ENCODE assay signal across 31 cellular contexts in genomic region chr10:100360234-100360633, GRCh38. TPM values are rescaled to one million over a fixed set of nuclear protein-coding genes. Genes with fewer than 3 reads are reported as not detected.
DNase-seq lines count a peak whose midpoint lies in the region; ATAC-seq, FAIRE-seq and TF ChIP-seq lines count a peak whose summit lies in the region.
"Had no signal": no experiment of that assay in that cellular context is flagged by ENCODE, and none has a peak within 500 bp of the region (broad histone marks: within the 10 kb centered on the region; RNA-seq: fewer than 3 reads in every experiment).

No MANE protein-coding gene starts in this region.

- no peaks in the 10 kb centered on the region for H3K9me3 Mint-ChIP-seq in H9
- H3K9me3 Mint-ChIP-seq in astrocyte (ENCODE audit: unreplicated experiment) = no peaks in the 10 kb centered on the region
- H3K9me3 Mint-ChIP-seq: activated CD4-positive, alpha-beta memory T cell treated with anti-CD3 and anti-CD28 coated beads for 36 hours; activated T-helper 17 cell treated with anti-CD3 and anti-CD28 coated beads, Interleukin-2, amount 50 U/mL, for 72 hours; CD14-positive monocyte had no signal

- no peak overlapping the region for H2AFZ ChIP-seq in H9 (ENCODE audit: low read length)
- no peak overlapping the region for H2AFZ ChIP-seq in astrocyte (ENCODE audit: low read depth, low read length)

- H3K4me2 ChIP-seq in A549 (peak overlapping the region; percentile 64), H9 (ENCODE audit: insufficient read depth, insufficient read length, low read length) (no peak overlapping the region), astrocyte (ENCODE audit: low read length) (no peak overlapping the region), mesendoderm (ENCODE audit: low read length) (no peak overlapping the region)

- H2BK15ac ChIP-seq in H9 (ENCODE audit: low read depth, low read length) (no peak overlapping the region), mesendoderm (replicated peaks; ENCODE audit: low read depth) (no peak overlapping the region)

- H3K4me3 Mint-ChIP-seq in H9 = no peak overlapping the region
- no peak overlapping the region for H3K4me3 Mint-ChIP-seq in astrocyte (ENCODE audit: unreplicated experiment)
- H3K4me3 Mint-ChIP-seq: activated CD4-positive, alpha-beta memory T cell treated with anti-CD3 and anti-CD28 coated beads for 36 hours; activated naive CD8-positive, alpha-beta T cell; activated T-helper 17 cell treated with anti-CD3 and anti-CD28 coated beads, Interleukin-2, amount 50 U/mL, for 72 hours; CD14-positive monocyte had no signal

- H3K4me3 ChIP-seq in A549 (no peak overlapping the region), astrocyte (ENCODE audit: insufficient read depth, low read depth, low read length) (no peak overlapping the region), mesendoderm (ENCODE audit: low read length) (no peak overlapping the region), lower lobe of right lung (no peak overlapping the region)
- H3K4me3 ChIP-seq: ascending aorta, GM12878, MG63, sigmoid colon, testis had no signal

- POLR2A ChIA-PET in A549 (lab: Yijun Ruan, JAX) = interaction anchor here (1.3 to 2.5 kb wide), 3 partner anchors 13 to 14 kb away, joined by 3 to 11 read pairs (median 9); partner anchors contain the start of gene SCD

- H4K8ac ChIP-seq in H9 (replicated peaks; ENCODE audit: insufficient read length, low read depth, low read length) = no peak overlapping the region
- H4K8ac ChIP-seq in mesendoderm (ENCODE audit: low read depth, low read length) = no peak overlapping the region

- H3K4me1 Mint-ChIP-seq in H9 = peaks cover 36 to 42% of the 10 kb centered on the region in 2 experiments
- H3K4me1 Mint-ChIP-seq in astrocyte (ENCODE audit: low read depth, unreplicated experiment) = peaks cover 66% of the 10 kb centered on the region

- H3K27ac ChIP-seq in A549 (peak overlapping the region; percentile 13 to 58; a peak in 4 of 6 replicates), H9 (ENCODE audit: insufficient read length, low read depth, low read length) (no peak overlapping the region), astrocyte (ENCODE audit: low read depth, low read length) (no peak overlapping the region), mesendoderm (ENCODE audit: low read depth, low read length) (peak overlapping the region; percentile 59), lower lobe of right lung (no peak overlapping the region)
- H3K27ac ChIP-seq: ascending aorta, neutrophil, testis had no signal

- H2BK5ac ChIP-seq in H9 (ENCODE audit: insufficient read length, low read length) (no peak overlapping the region), mesendoderm (ENCODE audit: low read length) (peak overlapping the region; percentile 84)

- 72% methylated on average over 6 of the region's 6 CpGs for WGBS in A549 (ENCODE audit: missing lambda C conversion rate)
- no CpG with 5 or more reads among the region's 6 CpGs for WGBS in H9 (ENCODE audit: extremely low coverage, insufficient read length, low lambda C conversion rate)
- no CpG with 5 or more reads among the region's 6 CpGs for WGBS in mesendoderm (ENCODE audit: extremely low coverage, insufficient coverage, low lambda C conversion rate)

- TF ChIP-seq RAD21 in A549 (conservative IDR thresholded peaks at IDR 0.05 in 1 of 2, IDR thresholded peaks at IDR 0.05 in 1 of 2) = no peak

- CTCF ChIA-PET in A549 (lab: Yijun Ruan, JAX) = interaction anchor here (0.6 to 1.7 kb wide), 10 partner anchors 13 to 148 kb away, joined by 3 to 13 read pairs (median 3); partner anchors contain the start of gene SCD

- no peak overlapping the region for H3T11ph ChIP-seq in H9 (ENCODE audit: low read length)

- peak overlapping the region in 2 of 3 experiments; percentile 53 to 85; a peak in 4 of 7 replicates for H3K27ac Mint-ChIP-seq in H9
- peak overlapping the region; percentile 30 for H3K27ac Mint-ChIP-seq in astrocyte (ENCODE audit: unreplicated experiment)
- H3K27ac Mint-ChIP-seq: activated CD4-positive, alpha-beta memory T cell treated with anti-CD3 and anti-CD28 coated beads for 36 hours; activated naive CD8-positive, alpha-beta T cell had no signal

- H3K36me3 Mint-ChIP-seq in H9 (ENCODE audit: insufficient read depth in 1 of 3, low read depth in 3 of 3) (peaks cover 57 to 89% (median 82%) of the 10 kb centered on the region in 3 experiments), astrocyte (ENCODE audit: low read depth, unreplicated experiment) (peaks cover 31% of the 10 kb centered on the region)

- no peak overlapping the region for H4K5ac ChIP-seq in H9 (ENCODE audit: insufficient read length, low read depth, low read length)
- no peak overlapping the region for H4K5ac ChIP-seq in mesendoderm (ENCODE audit: low read length)

- H3K9ac ChIP-seq in H9 (ENCODE audit: extremely low read depth, insufficient read length, low read length) (no peak overlapping the region), astrocyte (ENCODE audit: low read length) (no peak overlapping the region), mesendoderm (ENCODE audit: low read length) (peak overlapping the region; percentile 22)

- no peak for FAIRE-seq in A549 (lab: Jason Lieb, UNC)
- no peak for FAIRE-seq in astrocyte (lab: Jason Lieb, UNC)
- FAIRE-seq: endothelial cell of umbilical vein, GM12878, keratinocyte, urothelium cell line had no signal

- H3K18ac ChIP-seq in H9 (ENCODE audit: insufficient read length, low read depth, low read length) = no peak overlapping the region
- H3K18ac ChIP-seq in mesendoderm (ENCODE audit: low read length) = peak overlapping the region; percentile 78

- H3K27me3 Mint-ChIP-seq in H9 (ENCODE audit: low read depth) (peaks cover 1% of the 10 kb centered on the region; the same call in 1 of the 2 replicates), astrocyte (ENCODE audit: low read depth, unreplicated experiment) (no peaks in the 10 kb centered on the region)
- H3K27me3 Mint-ChIP-seq: activated CD4-positive, alpha-beta memory T cell treated with anti-CD3 and anti-CD28 coated beads for 36 hours; activated naive CD8-positive, alpha-beta T cell; activated T-helper 17 cell treated with anti-CD3 and anti-CD28 coated beads, Interleukin-2, amount 50 U/mL, for 72 hours had no signal

- H3K27me3 ChIP-seq in H9 (ENCODE audit: insufficient read depth, low read length) (no peaks in the 10 kb centered on the region), astrocyte (ENCODE audit: insufficient read depth, low read length) (no peaks in the 10 kb centered on the region), mesendoderm (ENCODE audit: insufficient read depth, low read length, poor library complexity) (no peaks in the 10 kb centered on the region), lower lobe of right lung (ENCODE audit: low read depth) (no peaks in the 10 kb centered on the region)
- H3K27me3 ChIP-seq: ascending aorta, dorsolateral prefrontal cortex, MG63, neutrophil, sigmoid colon, testis had no signal

- TF ChIP-seq POLR2A in A549 (IDR thresholded peaks at IDR 0.05; ENCODE audit: low read length) = no peak

- no peak overlapping the region for H2AK5ac ChIP-seq in H9 (ENCODE audit: insufficient read length, low read length)
- peak overlapping the region; percentile 72 for H2AK5ac ChIP-seq in mesendoderm (ENCODE audit: low read length)

- H3K4me1 ChIP-seq in A549 = peaks cover 97% of the 10 kb centered on the region
- peaks cover 3% of the 10 kb centered on the region; the same call in 1 of the 2 replicates for H3K4me1 ChIP-seq in H9 (ENCODE audit: insufficient read depth, low read length)
- peaks cover 34% of the 10 kb centered on the region for H3K4me1 ChIP-seq in astrocyte (ENCODE audit: insufficient read depth, low read length)
- H3K4me1 ChIP-seq in mesendoderm (ENCODE audit: control insufficient read depth, low read depth, low read length) = peaks cover 19% of the 10 kb centered on the region
- peaks cover 23% of the 10 kb centered on the region for H3K4me1 ChIP-seq in lower lobe of right lung

- no peak for TF ChIP-seq EP300 in A549 (IDR thresholded peaks at IDR 0.05)

- no peaks in the 10 kb centered on the region; the same call in 1 of the 2 replicates for H3K79me2 ChIP-seq in H9 (ENCODE audit: insufficient read depth, low read length)
- peaks cover 15% of the 10 kb centered on the region for H3K79me2 ChIP-seq in astrocyte (ENCODE audit: insufficient read depth, low read length)
- peaks cover 10% of the 10 kb centered on the region for H3K79me2 ChIP-seq in mesendoderm (ENCODE audit: control insufficient read depth, insufficient read depth, low read length)

- TF ChIP-seq CTCF in A549 (IDR thresholded peaks at IDR 0.05) (no peak), H9 (conservative IDR thresholded peaks at IDR 0.05) (no peak), astrocyte (IDR thresholded peaks at IDR 0.05; ENCODE audit: insufficient read depth, low read depth, low read length) (no peak), lower lobe of right lung (IDR thresholded peaks at IDR 0.05) (no peak)

- no peaks in the 10 kb centered on the region for H3K9me3 ChIP-seq in A549
- no peaks in the 10 kb centered on the region for H3K9me3 ChIP-seq in H9 (ENCODE audit: control insufficient read depth, low read depth, low read length)
- H3K9me3 ChIP-seq in astrocyte (ENCODE audit: insufficient read depth, low read depth, low read length) = no peaks in the 10 kb centered on the region
- no peaks in the 10 kb centered on the region for H3K9me3 ChIP-seq in lower lobe of right lung
- H3K9me3 ChIP-seq: ascending aorta, MG63, neutrophil, sigmoid colon, testis had no signal

- no peak overlapping the region for H2BK12ac ChIP-seq in H9 (ENCODE audit: insufficient read length, low read depth, low read length)

- intact Hi-C loops in lower lobe of right lung (cut with DNase I) = no loop called here

- no peak overlapping the region for H2BK120ac ChIP-seq in H9 (ENCODE audit: low read depth, low read length, poor library complexity, severe bottlenecking)
- H2BK120ac ChIP-seq in mesendoderm (ENCODE audit: low read depth, low read length) = no peak overlapping the region

- H3K14ac ChIP-seq in H9 (ENCODE audit: insufficient read depth, low read length) = no peak overlapping the region

- H4K91ac ChIP-seq in H9 (ENCODE audit: insufficient read length, low read depth, low read length) = no peak overlapping the region

- H3K36me3 ChIP-seq in astrocyte (ENCODE audit: insufficient read depth, low read length) = peaks cover 57% of the 10 kb centered on the region
- H3K36me3 ChIP-seq in mesendoderm (ENCODE audit: control insufficient read depth, insufficient read depth, low read length) = peaks cover 26% of the 10 kb centered on the region
- H3K36me3 ChIP-seq in lower lobe of right lung = peaks cover 38% of the 10 kb centered on the region

- H4K20me1 ChIP-seq in H9 (ENCODE audit: control insufficient read depth, insufficient read depth, insufficient read length) (peaks cover 3% of the 10 kb centered on the region), astrocyte (ENCODE audit: insufficient read depth, low read length) (peaks cover 59% of the 10 kb centered on the region)

- no peak overlapping the region for H2BK20ac ChIP-seq in H9 (ENCODE audit: low read depth, low read length, poor library complexity, severe bottlenecking)

- H3K4ac ChIP-seq in H9 (ENCODE audit: low read depth, low read length) (no peak overlapping the region), mesendoderm (ENCODE audit: low read depth, low read length) (peak overlapping the region; percentile 85)

- ATAC-seq in A549 = no peak
- ATAC-seq in GM19328 (IDR thresholded peaks at IDR 0.05; ENCODE audit: unreplicated experiment) = no peak
- no peak for ATAC-seq in lower lobe of right lung
- no peak for ATAC-seq in GM19324 (IDR thresholded peaks at IDR 0.05; ENCODE audit: low FRiP score, unreplicated experiment)
- ATAC-seq: activated T-helper 17 cell treated with anti-CD3 and anti-CD28 coated beads, Interleukin-2, amount 50 U/mL, for 72 hours; GM12878; Panc1 had no signal

- no peak overlapping the region for H3K56ac ChIP-seq in H9 (ENCODE audit: insufficient read length, low read depth, low read length)
- H3K56ac ChIP-seq in mesendoderm (ENCODE audit: low read length) = peak overlapping the region; percentile 26

- H3K23me2 ChIP-seq in H9 (ENCODE audit: insufficient read length, low read depth, low read length, poor library complexity, severe bottlenecking) = no peaks in the 10 kb centered on the region

- peaks cover 3% of the 10 kb centered on the region for H3K79me1 ChIP-seq in H9 (ENCODE audit: insufficient read depth, low read depth, low read length, poor library complexity, severe bottlenecking)
- H3K79me1 ChIP-seq in mesendoderm (ENCODE audit: low read length) = peaks cover 13% of the 10 kb centered on the region

- no peak for DNase-seq in A549 (ENCODE audit: low read depth in 1 of 2, low spot score in 1 of 2)
- DNase-seq in H9 = no peak
- DNase-seq in astrocyte (ENCODE audit: low read depth) = no peak
- no peak for DNase-seq in mesendoderm
- no peak for DNase-seq in lower lobe of right lung
- DNase-seq in cerebellum (ENCODE audit: low spot score) = no peak
- DNase-seq: activated CD4-positive, alpha-beta memory T cell treated with anti-CD3 and anti-CD28 coated beads for 36 hours; activated CD8-positive, alpha-beta memory T cell treated with anti-CD3 and anti-CD28 coated beads, Interleukin-2, amount 50 U/mL, for 4 hours; dorsolateral prefrontal cortex; GOT3; MG63; NCI-H2029 treated with DMSO at 0.1 percent for 48 hours; NCI-H2227 treated with DMSO at 0.1 percent for 48 hours; sigmoid colon; stimulated activated CD4-positive, alpha-beta T cell treated with anti-CD3 and anti-CD28 coated beads, Interleukin-15, amount 100 ng/mL, for 24 hours; stimulated activated naive CD4-positive, alpha-beta T cell had no signal

- H3K23ac ChIP-seq in H9 (ENCODE audit: insufficient read length, low read depth, low read length) (no peak overlapping the region), mesendoderm (ENCODE audit: low read length) (peak overlapping the region; percentile 69)

RNA-seq across cellular contexts. Expression of gene SCD, which starts 13.2 kb away (rescaled TPM):
- polyA plus RNA-seq in A549 (2011; rRNA removed) (329 and 348 TPM in 2 replicates), A549 (2017; fragmentation: RNase III; extraction: RNeasy Plus Mini Kit Qiagen cat#74134 plus additional on column Dnase treatment) (157 to 496 TPM (median 416 TPM) in 3 replicates)
- 66.6 and 81.4 TPM in 2 replicates for polyA plus RNA-seq in A549 (2012; cell fraction: cytosol; rRNA removed)
- 73.4 and 80.0 TPM in 2 replicates for polyA plus RNA-seq in A549 (2012; cell fraction: nucleus; rRNA removed)
- polyA minus RNA-seq in A549 (2011; rRNA and poly(A)+ RNA removed) = 331 and 353 TPM in 2 replicates
- total RNA-seq in H9 (2021) (354 TPM in 2 replicates), astrocyte (324 and 428 TPM in 2 replicates), lower lobe of right lung (327 TPM), cerebellum (91.2 TPM)
- polyA plus RNA-seq in mesendoderm (2013, experiment 1 of 2) = 565 TPM
- 558 TPM for polyA plus RNA-seq in mesendoderm (2013, experiment 2 of 2)

RNA-seq across cellular contexts. Expression of gene PKD2L1, which starts 30.2 kb away (rescaled TPM):
- polyA plus RNA-seq in A549 (2011; rRNA removed) (0.06 and 0.26 TPM in 2 replicates), A549 (2017; fragmentation: RNase III; extraction: RNeasy Plus Mini Kit Qiagen cat#74134 plus additional on column Dnase treatment) (0.08 to 0.11 TPM (median 0.10 TPM) in 3 replicates)
- polyA plus RNA-seq in A549 (2012; cell fraction: cytosol; rRNA removed) = 0.01 TPM in 1 of 2 replicates, not detected in the other
- polyA plus RNA-seq in A549 (2012; cell fraction: nucleus; rRNA removed) = 0.04 TPM in 1 of 2 replicates, not detected in the other
- 0.24 TPM in 1 of 2 replicates, not detected in the other for polyA minus RNA-seq in A549 (2011; rRNA and poly(A)+ RNA removed)
- total RNA-seq in H9 (2021) (0.20 TPM in 1 of 2 replicates, not detected in the other), astrocyte (not detected in 2 replicates), lower lobe of right lung (3.4 TPM), cerebellum (not detected)
- polyA plus RNA-seq in mesendoderm (2013, experiment 1 of 2) = 0.04 TPM
- 0.07 TPM for polyA plus RNA-seq in mesendoderm (2013, experiment 2 of 2)
- total RNA-seq: activated CD4-positive, alpha-beta memory T cell treated with anti-CD3 and anti-CD28 coated beads for 36 hours; ascending aorta; endothelial cell of umbilical vein; lower leg skin; posterior vena cava; sigmoid colon had no signal
- polyA plus RNA-seq: endothelial cell of umbilical vein, keratinocyte had no signal

Comparison
In these comparisons a context has a peak if more than half of its experiments do, and no peak if none do; other contexts are left out.
1. H3K27ac ChIP-seq: peak in A549 (2 of 2) and mesendoderm (single experiment); none in H9 (single experiment), astrocyte (single experiment) and lower lobe of right lung (single experiment).